21 cellular contexts compared by ENCODE assay signal in genomic region chr5:116631147-116631546, GRCh38. TPM values are rescaled to one million over a fixed set of nuclear protein-coding genes. Genes with fewer than 3 reads are reported as not detected.
"Had no signal": no experiment of that assay in that cellular context is flagged by ENCODE, and none has a peak within 500 bp of the region (broad histone marks: within the 10 kb centered on the region; RNA-seq: fewer than 3 reads in every experiment).

No MANE protein-coding gene starts in this region.

- H3K4me3 ChIP-seq: coronary artery, dorsolateral prefrontal cortex, esophagus muscularis mucosa, gastroesophageal sphincter, heart right ventricle, left lung, lower lobe of right lung, mucosa of descending colon had no signal

- FAIRE-seq: endothelial cell of umbilical vein, islet of Langerhans, keratinocyte had no signal

- H3K36me3 ChIP-seq: esophagus muscularis mucosa, gastroesophageal sphincter, heart right ventricle, left lung, lower lobe of right lung had no signal

- H3K27ac ChIP-seq: coronary artery, dorsolateral prefrontal cortex, esophagus muscularis mucosa, foreskin keratinocyte, gastroesophageal sphincter, heart right ventricle, left lung, lower lobe of right lung had no signal

- DNase-seq: dermis blood vessel endothelial cell; dorsolateral prefrontal cortex; effector CD4-positive, alpha-beta T cell; effector memory CD4-positive, alpha-beta T cell; foreskin keratinocyte; heart right ventricle; hippocampal formation; left cardiac atrium; left lung; left ventricle myocardium superior; lower lobe of right lung; mesenchymal stem cell; mucosa of descending colon; naive B cell; naive thymus-derived CD8-positive, alpha-beta T cell had no signal

- H3K9me3 ChIP-seq: esophagus muscularis mucosa, gastroesophageal sphincter, heart right ventricle, lower lobe of right lung, mucosa of descending colon had no signal

- ATAC-seq: foreskin keratinocyte; gastroesophageal sphincter; heart right ventricle; left cardiac atrium; left lung; left ventricle myocardium superior; lower lobe of right lung; mucosa of descending colon; naive thymus-derived CD8-positive, alpha-beta T cell had no signal

- H3K4me1 ChIP-seq: foreskin keratinocyte had no signal

- H3K27me3 ChIP-seq: dorsolateral prefrontal cortex, esophagus muscularis mucosa, foreskin keratinocyte, gastroesophageal sphincter, heart right ventricle, left lung had no signal

RNA-seq across cellular contexts. Expression of gene SEMA6A, which starts 56.5 kb away (rescaled TPM):
- total RNA-seq: naive thymus-derived CD8-positive, alpha-beta T cell had no signal
